In the genomic region with DNA sequence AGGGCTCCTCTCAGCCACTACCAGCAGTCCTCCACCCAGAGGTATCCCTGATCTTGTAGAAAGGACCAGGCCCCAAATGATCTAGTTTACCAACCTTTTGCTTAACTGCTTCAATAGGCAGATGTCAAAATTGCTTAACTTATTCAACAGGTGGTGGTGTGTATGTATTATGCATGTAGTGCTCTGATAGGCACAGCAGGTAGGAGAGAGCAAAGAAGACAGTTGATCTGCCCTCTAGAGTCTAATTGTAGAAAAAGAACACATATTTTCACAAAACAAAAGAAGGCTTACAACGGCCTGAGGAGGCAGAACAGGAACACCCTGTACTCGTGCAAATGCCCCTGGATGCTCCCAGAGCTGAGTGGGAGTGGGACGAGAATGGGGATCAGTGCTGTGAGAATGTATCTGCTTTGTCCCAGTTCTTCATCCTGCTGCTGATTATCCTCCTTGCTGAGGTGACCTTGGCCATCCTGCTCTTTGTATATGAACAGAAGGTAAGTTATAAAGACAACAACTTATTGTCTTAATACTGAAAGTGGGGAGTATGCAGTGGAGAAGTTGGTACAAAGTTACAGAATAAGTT, we compare ENCODE assay signal across 17 cellular contexts. TPM values are rescaled to one million over a fixed set of nuclear protein-coding genes. Genes with fewer than 3 reads are reported as not detected.
DNase-seq lines count a peak whose midpoint lies in the region; ATAC-seq and FAIRE-seq lines count a peak whose summit lies in the region.
"Had no signal": no experiment of that assay in that cellular context is flagged by ENCODE, and none has a peak within 500 bp of the region (broad histone marks: within the 10 kb centered on the region; RNA-seq: fewer than 3 reads in every experiment).

No MANE protein-coding gene starts in this region.

- no peaks in the 10 kb centered on the region for H3K9me3 Mint-ChIP-seq in activated CD4-positive, alpha-beta memory T cell treated with anti-CD3 and anti-CD28 coated beads for 36 hours
- H3K9me3 Mint-ChIP-seq in activated CD4-positive, alpha-beta memory T cell treated with anti-CD3 and anti-CD28 coated beads, Interleukin-2, amount 10 ng/mL, durations not matched to agents 7 days and 5 days = no peaks in the 10 kb centered on the region
- no peaks in the 10 kb centered on the region for H3K9me3 Mint-ChIP-seq in activated CD8-positive, alpha-beta T cell treated with anti-CD3 and anti-CD28 coated beads, Interleukin-2, amount 10 ng/mL, durations not matched to agents 7 days and 5 days (ENCODE audit: insufficient read depth)
- peaks cover 4% of the 10 kb centered on the region for H3K9me3 Mint-ChIP-seq in natural killer cell treated with Interleukin-12 subunit alpha and Interleukin-12 subunit beta and Interleukin-15 and Interleukin-18, amount 100 ng/mL, for 72 hours
- H3K9me3 Mint-ChIP-seq: neural crest cell had no signal

- no peaks in the 10 kb centered on the region for H3K27me3 Mint-ChIP-seq in activated CD4-positive, alpha-beta memory T cell treated with anti-CD3 and anti-CD28 coated beads for 36 hours
- H3K27me3 Mint-ChIP-seq in activated CD4-positive, alpha-beta memory T cell treated with anti-CD3 and anti-CD28 coated beads, Interleukin-2, amount 10 ng/mL, durations not matched to agents 7 days and 5 days = no peaks in the 10 kb centered on the region
- H3K27me3 Mint-ChIP-seq in activated CD8-positive, alpha-beta T cell treated with anti-CD3 and anti-CD28 coated beads, Interleukin-2, amount 10 ng/mL, durations not matched to agents 7 days and 5 days (ENCODE audit: low read depth) = no peaks in the 10 kb centered on the region
- H3K27me3 Mint-ChIP-seq in natural killer cell treated with Interleukin-12 subunit alpha and Interleukin-12 subunit beta and Interleukin-15 and Interleukin-18, amount 100 ng/mL, for 72 hours = no peaks in the 10 kb centered on the region

- H3K36me3 Mint-ChIP-seq in activated CD4-positive, alpha-beta memory T cell treated with anti-CD3 and anti-CD28 coated beads for 36 hours = peaks cover 83% of the 10 kb centered on the region
- H3K36me3 Mint-ChIP-seq in activated CD4-positive, alpha-beta memory T cell treated with anti-CD3 and anti-CD28 coated beads, Interleukin-2, amount 10 ng/mL, durations not matched to agents 7 days and 5 days (ENCODE audit: low read depth) = peaks cover 96% of the 10 kb centered on the region
- peaks cover 88% of the 10 kb centered on the region for H3K36me3 Mint-ChIP-seq in activated CD8-positive, alpha-beta T cell treated with anti-CD3 and anti-CD28 coated beads, Interleukin-2, amount 10 ng/mL, durations not matched to agents 7 days and 5 days (ENCODE audit: low read depth)
- peaks cover 65% of the 10 kb centered on the region for H3K36me3 Mint-ChIP-seq in natural killer cell treated with Interleukin-12 subunit alpha and Interleukin-12 subunit beta and Interleukin-15 and Interleukin-18, amount 100 ng/mL, for 72 hours

- no peak overlapping the region for H3K4me3 Mint-ChIP-seq in activated CD4-positive, alpha-beta memory T cell treated with anti-CD3 and anti-CD28 coated beads for 36 hours
- no peak overlapping the region for H3K4me3 Mint-ChIP-seq in activated CD4-positive, alpha-beta memory T cell treated with anti-CD3 and anti-CD28 coated beads, Interleukin-2, amount 10 ng/mL, durations not matched to agents 7 days and 5 days
- no peak overlapping the region for H3K4me3 Mint-ChIP-seq in activated CD8-positive, alpha-beta T cell treated with anti-CD3 and anti-CD28 coated beads, Interleukin-2, amount 10 ng/mL, durations not matched to agents 7 days and 5 days
- peak overlapping the region; percentile 12 for H3K4me3 Mint-ChIP-seq in natural killer cell treated with Interleukin-12 subunit alpha and Interleukin-12 subunit beta and Interleukin-15 and Interleukin-18, amount 100 ng/mL, for 72 hours
- H3K4me3 Mint-ChIP-seq: neural crest cell had no signal

- H3K4me1 Mint-ChIP-seq in activated CD4-positive, alpha-beta memory T cell treated with anti-CD3 and anti-CD28 coated beads for 36 hours (ENCODE audit: low read depth) = peaks cover 93% of the 10 kb centered on the region
- peaks cover 96% of the 10 kb centered on the region for H3K4me1 Mint-ChIP-seq in activated CD4-positive, alpha-beta memory T cell treated with anti-CD3 and anti-CD28 coated beads, Interleukin-2, amount 10 ng/mL, durations not matched to agents 7 days and 5 days
- H3K4me1 Mint-ChIP-seq in activated CD8-positive, alpha-beta T cell treated with anti-CD3 and anti-CD28 coated beads, Interleukin-2, amount 10 ng/mL, durations not matched to agents 7 days and 5 days (ENCODE audit: low read depth) = peaks cover 94% of the 10 kb centered on the region
- peaks cover 88 to 93% of the 10 kb centered on the region in 2 donors for H3K4me1 Mint-ChIP-seq in natural killer cell treated with Interleukin-12 subunit alpha and Interleukin-12 subunit beta and Interleukin-15 and Interleukin-18, amount 100 ng/mL, for 72 hours (ENCODE audit: low read depth in 2 of 2)
- H3K4me1 Mint-ChIP-seq: neural crest cell had no signal

- CTCF ChIA-PET in activated CD4-positive, alpha-beta memory T cell treated with anti-CD3 and anti-CD28 coated beads for 36 hours (lab: Charles Lee) = interaction anchor here (0.8 to 1.1 kb wide), 2 partner anchors 99 to 137 kb away, joined by 3 read pairs; no protein-coding TSS in a partner anchor
- CTCF ChIA-PET in activated CD4-positive, alpha-beta memory T cell treated with anti-CD3 and anti-CD28 coated beads, Interleukin-2, amount 10 ng/mL, durations not matched to agents 7 days and 5 days (lab: Charles Lee) = no interaction called here
- CTCF ChIA-PET in activated CD8-positive, alpha-beta T cell treated with anti-CD3 and anti-CD28 coated beads, Interleukin-2, amount 10 ng/mL, durations not matched to agents 7 days and 5 days (lab: Charles Lee) = interaction anchor here (0.8 kb wide), 1 partner anchor 111 kb away, joined by 3 read pairs; no protein-coding TSS in a partner anchor

- no peak for DNase-seq in activated CD4-positive, alpha-beta memory T cell treated with anti-CD3 and anti-CD28 coated beads for 36 hours
- DNase-seq in activated CD4-positive, alpha-beta memory T cell treated with anti-CD3 and anti-CD28 coated beads, Interleukin-2, amount 10 ng/mL, durations not matched to agents 7 days and 5 days = no peak
- DNase-seq in GM18507 (ENCODE audit: extremely low spot score, insufficient read length, low read depth) = no peak
- no peak for DNase-seq in activated CD8-positive, alpha-beta T cell treated with anti-CD3 and anti-CD28 coated beads, Interleukin-2, amount 10 ng/mL, durations not matched to agents 7 days and 5 days
- DNase-seq in natural killer cell treated with Interleukin-12 subunit alpha and Interleukin-12 subunit beta and Interleukin-15 and Interleukin-18, amount 100 ng/mL, for 72 hours (ENCODE audit: low spot score) = no peak
- no peak for DNase-seq in NCI-H1105 (lab: John Stamatoyannopoulos, UW)
- no peak for DNase-seq in NCI-H748 treated with DMSO at 0.1 percent for 48 hours (lab: John Stamatoyannopoulos, UW)
- DNase-seq: colonic mucosa; glutamatergic neuron; NCI-H187; NCI-H510A; PC-9; stimulated activated CD4-positive, alpha-beta T cell treated with anti-CD3 and anti-CD28 coated beads, Interleukin-12 subunit alpha, Interleukin-12 subunit beta, amount 100 ng/mL, for 4 hours had no signal

- POLR2A ChIA-PET in activated CD4-positive, alpha-beta memory T cell treated with anti-CD3 and anti-CD28 coated beads for 36 hours (lab: Charles Lee) = no interaction called here
- POLR2A ChIA-PET in activated CD4-positive, alpha-beta memory T cell treated with anti-CD3 and anti-CD28 coated beads, Interleukin-2, amount 10 ng/mL, durations not matched to agents 7 days and 5 days (lab: Charles Lee) = interaction anchor here (11.9 kb wide), 1 partner anchor 20 kb away, joined by 136 read pairs; the partner anchor contains the start of gene CD53
- POLR2A ChIA-PET in activated CD8-positive, alpha-beta T cell treated with anti-CD3 and anti-CD28 coated beads, Interleukin-2, amount 10 ng/mL, durations not matched to agents 7 days and 5 days (lab: Charles Lee) = no interaction called here

- peak; percentile 24 for ATAC-seq in activated CD8-positive, alpha-beta T cell treated with anti-CD3 and anti-CD28 coated beads, Interleukin-2, amount 10 ng/mL, durations not matched to agents 7 days and 5 days
- ATAC-seq in natural killer cell treated with Interleukin-12 subunit alpha and Interleukin-12 subunit beta and Interleukin-15 and Interleukin-18, amount 100 ng/mL, for 72 hours = no peak
- ATAC-seq in GM19324 (IDR thresholded peaks at IDR 0.05; ENCODE audit: low FRiP score, unreplicated experiment) = no peak
- ATAC-seq: SK-N-SH treated with all-trans-retinoic acid at 6 μM for 48 hours had no signal

- intact Hi-C loops in activated CD4-positive, alpha-beta memory T cell treated with anti-CD3 and anti-CD28 coated beads for 36 hours (cut with micrococcal nuclease) = no loop called here

- H3K27ac Mint-ChIP-seq in activated CD4-positive, alpha-beta memory T cell treated with anti-CD3 and anti-CD28 coated beads for 36 hours = peak overlapping the region; percentile 34
- no peak overlapping the region for H3K27ac Mint-ChIP-seq in activated CD4-positive, alpha-beta memory T cell treated with anti-CD3 and anti-CD28 coated beads, Interleukin-2, amount 10 ng/mL, durations not matched to agents 7 days and 5 days
- peak overlapping the region; percentile 68 for H3K27ac Mint-ChIP-seq in activated CD8-positive, alpha-beta T cell treated with anti-CD3 and anti-CD28 coated beads, Interleukin-2, amount 10 ng/mL, durations not matched to agents 7 days and 5 days
- peak overlapping the region; percentile 48 to 91 for H3K27ac Mint-ChIP-seq in natural killer cell treated with Interleukin-12 subunit alpha and Interleukin-12 subunit beta and Interleukin-15 and Interleukin-18, amount 100 ng/mL, for 72 hours

- peak; percentile 44 for FAIRE-seq in GM18507 (lab: Jason Lieb, UNC)

RNA-seq across cellular contexts. Expression of gene CD53, which starts 21.1 kb away (rescaled TPM):
- total RNA-seq in activated CD4-positive, alpha-beta memory T cell treated with anti-CD3 and anti-CD28 coated beads for 36 hours = 100 to 1,000 TPM; 240 to 246 TPM
- 100 to 1,000 TPM; 657 to 659 TPM for total RNA-seq in activated CD4-positive, alpha-beta memory T cell treated with anti-CD3 and anti-CD28 coated beads, Interleukin-2, amount 10 ng/mL, durations not matched to agents 7 days and 5 days
- 100 to 1,000 TPM; 392 to 404 TPM for total RNA-seq in activated CD8-positive, alpha-beta T cell treated with anti-CD3 and anti-CD28 coated beads, Interleukin-2, amount 10 ng/mL, durations not matched to agents 7 days and 5 days
- total RNA-seq in natural killer cell treated with Interleukin-12 subunit alpha and Interleukin-12 subunit beta and Interleukin-15 and Interleukin-18, amount 100 ng/mL, for 72 hours = 100 to 1,000 TPM; 357 to 897 TPM
- total RNA-seq: epithelial cell of proximal tubule, neural crest cell, PC-9 had no signal
